Comparison of ENCODE assay signal across 11 cellular contexts in the genomic region with DNA sequence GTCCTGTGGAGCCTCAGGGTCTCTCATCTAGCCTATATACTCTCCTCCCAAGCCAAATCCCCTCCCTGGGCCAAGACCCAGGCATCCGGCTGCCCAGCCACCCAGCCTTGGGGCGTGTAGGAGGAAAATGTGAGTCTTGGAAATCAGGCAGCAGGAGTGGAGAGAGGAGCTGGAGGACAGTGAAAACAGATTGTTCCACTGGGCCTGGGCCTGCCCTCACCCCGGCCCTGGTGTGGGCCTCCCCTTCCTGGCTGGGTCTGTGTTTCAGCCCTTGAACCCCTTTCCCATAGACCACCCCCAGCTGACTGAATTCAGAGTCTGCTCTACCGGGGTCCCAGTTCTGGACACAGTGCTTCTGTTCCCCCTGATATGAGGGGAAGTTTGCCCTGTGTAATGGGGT. TPM values are rescaled to one million over a fixed set of nuclear protein-coding genes. Genes with fewer than 3 reads are reported as not detected.
DNase-seq lines count a peak whose midpoint lies in the region; ATAC-seq and TF ChIP-seq lines count a peak whose summit lies in the region.
"Had no signal": no experiment of that assay in that cellular context is flagged by ENCODE, and none has a peak within 500 bp of the region (broad histone marks: within the 10 kb centered on the region; RNA-seq: fewer than 3 reads in every experiment).

No MANE protein-coding gene starts in this region.

- intact Hi-C loops in CD4-positive, alpha-beta T cell (cut with DNase I, micrococcal nuclease), result loop anchor here in 1 of 2 experiments (2.0 kb wide), 1 partner anchor 14 kb away; no protein-coding TSS in a partner anchor
- intact Hi-C loops in gastrocnemius medialis (cut with DNase I; ENCODE audit: low total_unique reads), result no loop called here

- 45% methylated on average over 2 of the region's 4 CpGs; no CpG with 5 or more reads in 1 of the 2 donors for WGBS in gastroesophageal sphincter (ENCODE audit: low coverage in 1 of 2), 2 donors

- H3K27ac ChIP-seq in CD4-positive, alpha-beta T cell (ENCODE audit: low read depth, low read length), result peak overlapping the region; percentile 99
- H3K27ac ChIP-seq in gastroesophageal sphincter, result peak overlapping the region; percentile 3 to 97 (median 86)
- H3K27ac ChIP-seq in gastrocnemius medialis, result peak overlapping the region; percentile 78 to 97 (median 88)

- no peak for ATAC-seq in CD4-positive, alpha-beta T cell (ENCODE audit: poor library complexity)
- ATAC-seq in T-helper 17 cell (no peak), gastroesophageal sphincter (no peak), gastrocnemius medialis (peak in 1 of 2 donors; percentile 19), GM18858 (IDR thresholded peaks at IDR 0.05; ENCODE audit: unreplicated experiment) (no peak)

- TF ChIP-seq EP300 in gastroesophageal sphincter (IDR thresholded peaks at IDR 0.05), result no peak

- no peak for DNase-seq in CD4-positive, alpha-beta T cell
- DNase-seq in T-helper 17 cell (no peak), gastrocnemius medialis (no peak), anterior cingulate cortex (lab: John Stamatoyannopoulos, UW) (no peak), 8988T (no peak), putamen (ENCODE audit: low spot score) (no peak)
- DNase-seq: DMS79, MM.1S had no signal

- H3K27ac Mint-ChIP-seq in CD4-positive, alpha-beta T cell, result peak overlapping the region; percentile 95
- H3K27ac Mint-ChIP-seq in T-helper 17 cell, result peak overlapping the region; percentile 100

- H3K4me1 ChIP-seq in gastroesophageal sphincter, result peaks cover 0 to 100% (median 36%) of the 10 kb centered on the region in 3 donors
- H3K4me1 ChIP-seq in gastrocnemius medialis, result peaks cover 41 to 43% of the 10 kb centered on the region in 2 donors

- H3K27me3 ChIP-seq in CD4-positive, alpha-beta T cell (ENCODE audit: control insufficient read depth, insufficient read depth, low read length), result no peaks in the 10 kb centered on the region
- H3K27me3 ChIP-seq in gastroesophageal sphincter (no peaks in the 10 kb centered on the region), gastrocnemius medialis (no peaks in the 10 kb centered on the region)

- H3K36me3 ChIP-seq in gastroesophageal sphincter (peaks cover 0 to 51% of the 10 kb centered on the region in 2 donors), gastrocnemius medialis (peaks cover 0 to 16% of the 10 kb centered on the region in 2 donors)

- CTCF ChIA-PET in CD4-positive, alpha-beta T cell (lab: Charles Lee), result interaction anchor here (2.8 to 11.8 kb wide), 2 partner anchors 10 to 27 kb away, joined by 9 to 147 read pairs; no protein-coding TSS in a partner anchor

- POLR2A ChIA-PET in CD4-positive, alpha-beta T cell (lab: Charles Lee), result interaction anchor here (0.8 to 4.2 kb wide), 9 partner anchors 12 to 148 kb away, joined by 3 to 52 read pairs (median 5); a partner anchor contains a TSS

- peak overlapping the region in 1 of 2 donors; percentile 99 for H3K4me3 ChIP-seq in gastroesophageal sphincter
- H3K4me3 ChIP-seq in gastrocnemius medialis, result peak overlapping the region in 2 of 4 donors; percentile 13 to 35

- H3K9me3 Mint-ChIP-seq in CD4-positive, alpha-beta T cell, result no peaks in the 10 kb centered on the region

- peak overlapping the region; percentile 78 for H3K4me3 Mint-ChIP-seq in CD4-positive, alpha-beta T cell
- H3K4me3 Mint-ChIP-seq in T-helper 17 cell, result peak overlapping the region; percentile 96

- H3K27me3 Mint-ChIP-seq in CD4-positive, alpha-beta T cell, result no peaks in the 10 kb centered on the region
- H3K27me3 Mint-ChIP-seq in T-helper 17 cell, result no peaks in the 10 kb centered on the region

- TF ChIP-seq POLR2A in gastroesophageal sphincter (IDR thresholded peaks at IDR 0.05), result no peak
- TF ChIP-seq POLR2A in gastrocnemius medialis (IDR thresholded peaks at IDR 0.05), result no peak

- H3K9me3 ChIP-seq in CD4-positive, alpha-beta T cell (ENCODE audit: control insufficient read depth, low read length), result no peaks in the 10 kb centered on the region
- no peaks in the 10 kb centered on the region for H3K9me3 ChIP-seq in T-helper 17 cell (ENCODE audit: control insufficient read depth, low read length, poor library complexity, severe bottlenecking)
- H3K9me3 ChIP-seq in gastroesophageal sphincter, result no peaks in the 10 kb centered on the region
- H3K9me3 ChIP-seq in gastrocnemius medialis, result no peaks in the 10 kb centered on the region

- in situ Hi-C loops in gastrocnemius medialis (cut with MboI; ENCODE audit: low sequenced_read_pairs in 4 of 4), result no loop called here

- TF ChIP-seq CTCF in CD4-positive, alpha-beta T cell (IDR thresholded peaks at IDR 0.05), result no peak
- TF ChIP-seq CTCF in gastroesophageal sphincter (IDR thresholded peaks at IDR 0.05), result no peak
- TF ChIP-seq CTCF in gastrocnemius medialis (IDR thresholded peaks at IDR 0.05 in 4 of 5, conservative IDR thresholded peaks at IDR 0.05 in 1 of 5), result no peak

- H3K4me1 Mint-ChIP-seq in CD4-positive, alpha-beta T cell (ENCODE audit: low read depth), result peaks cover 79% of the 10 kb centered on the region
- H3K4me1 Mint-ChIP-seq in T-helper 17 cell, result peaks cover 60% of the 10 kb centered on the region

- peaks cover 57% of the 10 kb centered on the region for H3K36me3 Mint-ChIP-seq in CD4-positive, alpha-beta T cell (ENCODE audit: low read depth)
- H3K36me3 Mint-ChIP-seq in T-helper 17 cell (ENCODE audit: low read depth), result peaks cover 8% of the 10 kb centered on the region

RNA-seq across cellular contexts. Expression of a gene that starts 6.7 kb away (rescaled TPM):
- total RNA-seq in CD4-positive, alpha-beta T cell, result 100 to 1,000 TPM; 143 to 159 TPM
- 10 to 100 TPM; 61.6 to 71.4 TPM for total RNA-seq in T-helper 17 cell
- total RNA-seq in gastroesophageal sphincter, result 100 to 1,000 TPM; 141 to 908 (median 220) TPM
- total RNA-seq in gastrocnemius medialis, result 10 to 100 TPM; 26.5 to 34.1 (median 30.9) TPM

RNA-seq across cellular contexts. Expression of a gene that starts 27.8 kb away (rescaled TPM):
- total RNA-seq in CD4-positive, alpha-beta T cell, result 1 to 10 TPM; 3.8 to 4.7 TPM
- total RNA-seq in T-helper 17 cell (1 to 10 TPM; 3.4 to 5.7 TPM), gastroesophageal sphincter (10 to 100 TPM in 3 of 4 donors, 1 to 10 TPM in 1; 7.5 to 28.0 (median 19.5) TPM), gastrocnemius medialis (10 to 100 TPM in 3 of 4 donors, 1 to 10 TPM in 1; 3.3 to 21.0 (median 18.3) TPM)

RNA-seq across cellular contexts. Expression of a gene that starts 48.1 kb away (rescaled TPM):
- total RNA-seq in CD4-positive, alpha-beta T cell, result under 1 TPM; 0.27 to 0.53 TPM
- total RNA-seq in T-helper 17 cell, result under 1 TPM; 0.57 to 0.99 TPM
- under 1 TPM in 1 of 4 donors, not detected in 3; 0.54 TPM for total RNA-seq in gastroesophageal sphincter
- under 1 TPM in 2 of 4 donors, not detected in 2; 0.49 to 0.51 TPM for total RNA-seq in gastrocnemius medialis
- total RNA-seq: epithelial cell of proximal tubule had no signal
